Comparison of ENCODE assay signal across 8 cellular contexts in genomic region chr10:78255796-78256638, GRCh38.
DNase-seq lines count a peak whose midpoint lies in the region; TF ChIP-seq lines count a peak whose summit lies in the region.

No MANE protein-coding gene starts in this region.

- no peaks in the 10 kb centered on the region for H3F3A ChIP-seq in MM.1S (ENCODE audit: insufficient read depth, low read length)

- no peak overlapping the region for H2AFZ ChIP-seq in MM.1S (ENCODE audit: low read length)

- CTCF ChIA-PET in AG04450 (lab: Charles Lee), result interaction anchor here (1.5 kb wide), 1 partner anchor 208 kb away, joined by 4 read pairs; no protein-coding TSS in a partner anchor

- H3K9me2 ChIP-seq in MM.1S (replicated peaks; ENCODE audit: insufficient read depth, low read length), result no peaks in the 10 kb centered on the region

- no peaks in the 10 kb centered on the region for H4K20me1 ChIP-seq in MM.1S (ENCODE audit: insufficient read depth, low read length)

- no peak overlapping the region for H3K9ac ChIP-seq in MM.1S (ENCODE audit: low read length)

- DNase-seq in AG04450 (ENCODE audit: low read depth, low spot score) (peak; percentile 94), MG63 (peak; percentile 95), dedifferentiated amniotic fluid mesenchymal stem cell (ENCODE audit: extremely low spot score) (peak; percentile 98), midbrain (lab: John Stamatoyannopoulos, UW) (peak; percentile 17), NCI-H446 treated with DMSO at 0.1 percent for 48 hours (lab: John Stamatoyannopoulos, UW) (no peak), GM20000 (ENCODE audit: low spot score) (no peak), NCI-H510A (lab: John Stamatoyannopoulos, UW) (no peak), MM.1S (no peak)

- TF ChIP-seq CTCF in AG04450 (IDR thresholded peaks at IDR 0.05; ENCODE audit: low read depth, low read length) (no peak), GM20000 (IDR thresholded peaks at IDR 0.05; ENCODE audit: extremely low read depth, missing control alignments) (no peak), MM.1S (IDR thresholded peaks at IDR 0.05; ENCODE audit: low read length) (no peak)

- no peak overlapping the region for H3K4me2 ChIP-seq in MM.1S (ENCODE audit: low read depth, low read length)

- no peaks in the 10 kb centered on the region for H3K9me3 ChIP-seq in AG04450 (ENCODE audit: control insufficient read depth, insufficient read depth, low read length)
- peaks cover 7% of the 10 kb centered on the region for H3K9me3 ChIP-seq in MG63
- H3K9me3 ChIP-seq in MM.1S (replicated peaks; ENCODE audit: insufficient read depth, low read length), result no peaks in the 10 kb centered on the region

- no peaks in the 10 kb centered on the region for H3K27me3 ChIP-seq in AG04450 (ENCODE audit: control insufficient read depth, insufficient read depth, low read length)
- H3K27me3 ChIP-seq in MG63, result no peaks in the 10 kb centered on the region
- no peaks in the 10 kb centered on the region for H3K27me3 ChIP-seq in MM.1S (replicated peaks; ENCODE audit: insufficient read depth, low read length)

- POLR2A ChIA-PET in AG04450 (lab: Yijun Ruan, JAX), result interaction anchor here (0.6 to 1.0 kb wide), 5 partner anchors 11 to 210 kb away, joined by 3 to 4 read pairs (median 3); no protein-coding TSS in a partner anchor

- H3K79me2 ChIP-seq in MM.1S (ENCODE audit: low read length), result no peaks in the 10 kb centered on the region

- no peak overlapping the region for H3K4me3 ChIP-seq in AG04450 (ENCODE audit: low read depth, low read length)
- no peak overlapping the region for H3K4me3 ChIP-seq in MG63
- no peak overlapping the region for H3K4me3 ChIP-seq in MM.1S (ENCODE audit: low read length)

- H3K27ac ChIP-seq in AG04450 (ENCODE audit: low read depth, low read length) (peak overlapping the region; percentile 97), MM.1S (ENCODE audit: low read length) (no peak overlapping the region)

- H3K36me3 ChIP-seq in MG63 (peaks cover 63% of the 10 kb centered on the region), MM.1S (replicated peaks; ENCODE audit: insufficient read depth, low read length) (no peaks in the 10 kb centered on the region)

- no peaks in the 10 kb centered on the region for H3K4me1 ChIP-seq in MM.1S (ENCODE audit: low read length)

Comparison
In these comparisons a context has a peak if more than half of its experiments do, and no peak if none do; other contexts are left out.
1. DNase-seq: peak in AG04450 (single experiment), MG63 (single experiment), dedifferentiated amniotic fluid mesenchymal stem cell (single experiment) and midbrain (single experiment); none in NCI-H446 treated with DMSO at 0.1 percent for 48 hours (single experiment), GM20000 (single experiment), NCI-H510A (single experiment) and MM.1S (single experiment).